ENCODE assay signal across 8 cellular contexts in genomic region chr14:53954551-53955233, GRCh38. TPM values are rescaled to one million over a fixed set of nuclear protein-coding genes. Genes with fewer than 3 reads are reported as not detected.
DNase-seq lines count a peak whose midpoint lies in the region; ATAC-seq and TF ChIP-seq lines count a peak whose summit lies in the region.

No MANE protein-coding gene starts in this region.

- ATAC-seq in HG03378 (IDR thresholded peaks at IDR 0.05; ENCODE audit: unreplicated experiment) (no peak), HG02642 (IDR thresholded peaks at IDR 0.05; ENCODE audit: poor library complexity, unreplicated experiment) (no peak)

- TF ChIP-seq CTCF in AG04449 (IDR thresholded peaks at IDR 0.05; ENCODE audit: insufficient read depth, low read length, missing control alignments): no peak
- peak in 1 of 3 experiments; percentile 8 for TF ChIP-seq CTCF in ascending aorta (IDR thresholded peaks at IDR 0.05)

- H3K27ac ChIP-seq in ascending aorta: peak overlapping the region; percentile 82 to 85
- peak overlapping the region; percentile 18 for H3K27ac ChIP-seq in layer of hippocampus (ENCODE audit: low read depth, low read length)
- peak overlapping the region; percentile 85 for H3K27ac ChIP-seq in stomach smooth muscle (ENCODE audit: low read length)

- in situ Hi-C loops in HAP-1 (cut with MboI; ENCODE audit: low sequenced_read_pairs): no loop called here

- H3K4me3 ChIP-seq in AG04449 (ENCODE audit: low read depth, low read length) (peak overlapping the region; percentile 56), HAP-1 (peak overlapping the region; percentile 43), ascending aorta (peak overlapping the region; percentile 65 to 72), stomach smooth muscle (ENCODE audit: low read length in 2 of 2) (peak overlapping the region; percentile 45 to 85)

- H3K4me1 ChIP-seq in HAP-1 (peaks cover 5% of the 10 kb centered on the region; the same call in 1 of the 2 replicates), ascending aorta (peaks cover 0 to 9% of the 10 kb centered on the region in 2 donors), stomach smooth muscle (ENCODE audit: control insufficient read depth, insufficient read depth, low read length) (peaks cover 36% of the 10 kb centered on the region)

- H3K9me3 ChIP-seq in HAP-1 (no peaks in the 10 kb centered on the region), ascending aorta (no peaks in the 10 kb centered on the region), stomach smooth muscle (ENCODE audit: control insufficient read depth in 2 of 2, low read length in 2 of 2) (no peaks in the 10 kb centered on the region)

- CTCF ChIA-PET in AG04449 (lab: Yijun Ruan, JAX): interaction anchor here (1.1 to 1.6 kb wide), 2 partner anchors 9 to 221 kb away, joined by 4 to 5 read pairs; no protein-coding TSS in a partner anchor

- H3K36me3 ChIP-seq in HAP-1 (replicated peaks): peaks cover 9% of the 10 kb centered on the region; the same call in 1 of the 2 replicates
- H3K36me3 ChIP-seq in ascending aorta: peaks cover 12 to 22% of the 10 kb centered on the region in 2 donors
- peaks cover 0 to 8% of the 10 kb centered on the region in 2 donors for H3K36me3 ChIP-seq in stomach smooth muscle (ENCODE audit: control insufficient read depth in 2 of 2, insufficient read depth in 2 of 2, low read length in 2 of 2)

- H3K9ac ChIP-seq in stomach smooth muscle (ENCODE audit: low read length in 2 of 2): peak overlapping the region; percentile 54 to 68

- H3K27me3 ChIP-seq in HAP-1 (ENCODE audit: low read depth) (peaks cover 5% of the 10 kb centered on the region; the same call in 1 of the 2 replicates), ascending aorta (no peaks in the 10 kb centered on the region), layer of hippocampus (ENCODE audit: control insufficient read depth, insufficient read depth, low read length) (peaks cover 9% of the 10 kb centered on the region), stomach smooth muscle (ENCODE audit: control insufficient read depth in 1 of 2, insufficient read depth in 2 of 2, low read length in 2 of 2) (peaks cover 7 to 54% of the 10 kb centered on the region in 2 donors)

- POLR2A ChIA-PET in AG04449 (lab: Yijun Ruan, JAX): no interaction called here

- intact Hi-C loops in ascending aorta (cut with DNase I): loop anchor here (2.0 to 10.0 kb wide), 10 partner anchors 153 to 1430 kb away; partner anchors contain the start of genes CGRRF1, ERO1A, FERMT2 and GNPNAT1

- no peak for DNase-seq in AG04449 (ENCODE audit: low read depth, low spot score)
- peak; percentile 34 to 54 for DNase-seq in HAP-1 (ENCODE audit: low spot score in 2 of 2)
- peak in 1 of 2 donors; percentile 65 for DNase-seq in ascending aorta (ENCODE audit: low spot score in 2 of 2)
- DNase-seq in AML-193 (lab: John Stamatoyannopoulos, UW): no peak

RNA-seq across cellular contexts. Expression of gene BMP4, which starts 1.9 kb away (rescaled TPM):
- 33.1 TPM for total RNA-seq in ascending aorta

Comparison
In these comparisons a context has a peak if more than half of its experiments do, and no peak if none do; other contexts are left out.
1. DNase-seq: peak in HAP-1 (2 of 2); none in AG04449 (single experiment) and AML-193 (0 of 2).
2. H3K27ac ChIP-seq: peak in every context shown above with its lines; median percentile 85 in stomach smooth muscle; 84 in ascending aorta; 18 in layer of hippocampus.
3. Peak in every context shown above with its lines, with median percentiles within 50 percentile points of each other: H3K4me3 ChIP-seq.